ENCODE assay signal across 2 cellular contexts in the genomic region with DNA sequence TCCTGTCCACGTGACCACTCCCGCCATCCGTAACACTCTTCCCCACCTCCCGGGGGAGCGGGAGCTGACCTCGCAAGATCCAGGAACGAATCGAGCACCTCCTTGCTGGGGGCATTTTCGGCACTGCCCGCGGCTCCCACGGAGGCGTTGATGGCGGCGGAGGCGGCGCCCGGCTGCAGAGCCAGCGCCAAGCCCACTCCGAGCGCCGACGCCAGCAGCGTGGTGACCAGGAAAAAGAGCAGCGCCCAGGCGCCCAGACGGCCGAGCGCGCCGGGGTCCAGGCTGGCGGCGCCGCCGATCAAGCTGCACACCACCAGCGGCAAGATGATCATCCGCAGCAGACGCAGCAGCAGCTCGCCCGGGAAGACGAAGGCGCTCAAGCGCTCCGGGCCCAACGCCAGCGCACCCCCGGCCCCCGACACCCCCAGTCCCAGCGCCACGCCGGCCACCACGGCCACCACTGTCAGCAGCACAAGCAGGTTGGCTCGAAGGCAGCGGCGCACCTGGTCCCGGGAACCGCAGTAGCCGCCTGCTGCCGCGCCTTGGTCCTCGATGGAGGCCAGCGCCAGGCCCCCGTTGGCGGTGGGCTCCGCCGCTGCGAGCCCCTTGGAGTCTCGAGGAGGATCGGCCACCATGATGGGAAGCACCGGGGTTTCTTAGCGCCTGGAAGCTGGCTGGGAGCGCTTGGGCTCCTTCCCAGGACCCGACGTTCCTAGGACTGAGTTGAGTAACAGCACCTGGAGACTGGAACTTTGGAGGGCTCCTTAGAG.
TF ChIP-seq lines count a peak whose summit lies in the region.

No MANE protein-coding gene starts in this region.

TF ChIP-seq in SK-N-SH, 30 proteins besides CTCF, POLR2A, EP300 and RAD21:
- TF ChIP-seq SIN3A (IDR thresholded peaks at IDR 0.05; ENCODE audit: borderline replicate concordance, low read depth, low read length) (peak; percentile 47; the same call in 1 of the 2 replicates), PBX3 (IDR thresholded peaks at IDR 0.05) (no peak), FOXJ3 (CRISPR knock-in tag; IDR thresholded peaks at IDR 0.05) (no peak), YY1 (IDR thresholded peaks at IDR 0.05; ENCODE audit: low read depth) (peak; percentile 63), MXI1 (IDR thresholded peaks at IDR 0.05; ENCODE audit: low read depth, low read length) (peak; percentile 60), TCF12 (IDR thresholded peaks at IDR 0.05) (peak; percentile 5; the same call in 1 of the 2 replicates), TEAD4 (IDR thresholded peaks at IDR 0.05; ENCODE audit: borderline replicate concordance, insufficient read depth) (no peak), TAF1 (IDR thresholded peaks at IDR 0.05; ENCODE audit: borderline replicate concordance, low read depth, low read length) (peak; percentile 56; the same call in 1 of the 2 replicates), POLR2AphosphoS5 (IDR thresholded peaks at IDR 0.05; ENCODE audit: low read depth, low read length) (no peak), CHD2 (IDR thresholded peaks at IDR 0.05; ENCODE audit: low read length, partially characterized antibody) (no peak), ZBTB33 (IDR thresholded peaks at IDR 0.05; ENCODE audit: borderline replicate concordance, low read depth) (no peak), FOXM1 (IDR thresholded peaks at IDR 0.05; ENCODE audit: low read depth) (no peak)
- TF ChIP-seq, protein P1, sequence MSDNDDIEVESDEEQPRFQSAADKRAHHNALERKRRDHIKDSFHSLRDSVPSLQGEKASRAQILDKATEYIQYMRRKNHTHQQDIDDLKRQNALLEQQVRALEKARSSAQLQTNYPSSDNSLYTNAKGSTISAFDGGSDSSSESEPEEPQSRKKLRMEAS (IDR thresholded peaks at IDR 0.05; ENCODE audit: low read depth): peak; percentile 66; the same call in 1 of the 2 replicates
- TF ChIP-seq, protein P2, sequence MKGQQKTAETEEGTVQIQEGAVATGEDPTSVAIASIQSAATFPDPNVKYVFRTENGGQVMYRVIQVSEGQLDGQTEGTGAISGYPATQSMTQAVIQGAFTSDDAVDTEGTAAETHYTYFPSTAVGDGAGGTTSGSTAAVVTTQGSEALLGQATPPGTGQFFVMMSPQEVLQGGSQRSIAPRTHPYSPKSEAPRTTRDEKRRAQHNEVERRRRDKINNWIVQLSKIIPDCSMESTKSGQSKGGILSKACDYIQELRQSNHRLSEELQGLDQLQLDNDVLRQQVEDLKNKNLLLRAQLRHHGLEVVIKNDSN (IDR thresholded peaks at IDR 0.05; ENCODE audit: borderline replicate concordance, low read depth): peak; percentile 89
- TF ChIP-seq, protein P3, sequence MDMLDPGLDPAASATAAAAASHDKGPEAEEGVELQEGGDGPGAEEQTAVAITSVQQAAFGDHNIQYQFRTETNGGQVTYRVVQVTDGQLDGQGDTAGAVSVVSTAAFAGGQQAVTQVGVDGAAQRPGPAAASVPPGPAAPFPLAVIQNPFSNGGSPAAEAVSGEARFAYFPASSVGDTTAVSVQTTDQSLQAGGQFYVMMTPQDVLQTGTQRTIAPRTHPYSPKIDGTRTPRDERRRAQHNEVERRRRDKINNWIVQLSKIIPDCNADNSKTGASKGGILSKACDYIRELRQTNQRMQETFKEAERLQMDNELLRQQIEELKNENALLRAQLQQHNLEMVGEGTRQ (IDR thresholded peaks at IDR 0.05; ENCODE audit: borderline replicate concordance, low read depth, low read length): peak; percentile 37; the same call in 1 of the 2 replicates

TF ChIP-seq in K562, 482 proteins besides CTCF, POLR2A, EP300 and RAD21 (continues in another document):
- TF ChIP-seq DNMT1 (IDR thresholded peaks at IDR 0.05) (no peak), HOMEZ (CRISPR knock-in tag; IDR thresholded peaks at IDR 0.05) (no peak), YBX1 (IDR thresholded peaks at IDR 0.05) (no peak), RBM17 (IDR thresholded peaks at IDR 0.05; ENCODE audit: borderline replicate concordance, low read depth, low read length) (no peak), HDAC3 (IDR thresholded peaks at IDR 0.05; ENCODE audit: borderline replicate concordance, partially characterized antibody) (no peak), RB1 (IDR thresholded peaks at IDR 0.05; ENCODE audit: low read depth) (peak; percentile 27; the same call in 1 of the 2 replicates), SMAD1 (IDR thresholded peaks at IDR 0.05; ENCODE audit: low read depth, low read length, partially characterized antibody) (no peak), ZHX1 (conservative IDR thresholded peaks at IDR 0.05; ENCODE audit: low read length) (no peak), TBP (optimal IDR thresholded peaks at IDR 0.05; ENCODE audit: low read depth, low read length) (peak; percentile 28), RFX7 (CRISPR knock-in tag; IDR thresholded peaks at IDR 0.05) (no peak), MAFF (IDR thresholded peaks at IDR 0.05; ENCODE audit: low read length) (no peak), NR2F6 (CRISPR knock-in tag; IDR thresholded peaks at IDR 0.05) (no peak), HNRNPL (IDR thresholded peaks at IDR 0.05; ENCODE audit: low read depth, low read length) (no peak), ZBTB1 (CRISPR knock-in tag; IDR thresholded peaks at IDR 0.05; ENCODE audit: borderline replicate concordance, low read depth) (no peak), ZNF707 (CRISPR knock-in tag; conservative IDR thresholded peaks at IDR 0.05) (no peak), LARP7 (IDR thresholded peaks at IDR 0.05) (no peak), RBM39 (optimal IDR thresholded peaks at IDR 0.05; ENCODE audit: low read depth, low read length) (no peak), TCF3 (CRISPR knock-in tag; IDR thresholded peaks at IDR 0.05) (no peak), SRSF7 (optimal IDR thresholded peaks at IDR 0.05; ENCODE audit: low read depth, low read length) (no peak), HIVEP1 (CRISPR knock-in tag; IDR thresholded peaks at IDR 0.05) (no peak), ZBTB17 (CRISPR knock-in tag; IDR thresholded peaks at IDR 0.05) (no peak), FUS (optimal IDR thresholded peaks at IDR 0.05; ENCODE audit: low read depth, low read length) (peak; percentile 40)
- TF ChIP-seq, protein P4, sequence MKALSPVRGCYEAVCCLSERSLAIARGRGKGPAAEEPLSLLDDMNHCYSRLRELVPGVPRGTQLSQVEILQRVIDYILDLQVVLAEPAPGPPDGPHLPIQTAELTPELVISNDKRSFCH (CRISPR knock-in tag; IDR thresholded peaks at IDR 0.05): no peak
- TF ChIP-seq, protein P4 (tag; IDR thresholded peaks at IDR 0.05): 0 out of 2 replicates have a peak, but pooled peaks have one; percentile 18
- TF ChIP-seq, protein P5, sequence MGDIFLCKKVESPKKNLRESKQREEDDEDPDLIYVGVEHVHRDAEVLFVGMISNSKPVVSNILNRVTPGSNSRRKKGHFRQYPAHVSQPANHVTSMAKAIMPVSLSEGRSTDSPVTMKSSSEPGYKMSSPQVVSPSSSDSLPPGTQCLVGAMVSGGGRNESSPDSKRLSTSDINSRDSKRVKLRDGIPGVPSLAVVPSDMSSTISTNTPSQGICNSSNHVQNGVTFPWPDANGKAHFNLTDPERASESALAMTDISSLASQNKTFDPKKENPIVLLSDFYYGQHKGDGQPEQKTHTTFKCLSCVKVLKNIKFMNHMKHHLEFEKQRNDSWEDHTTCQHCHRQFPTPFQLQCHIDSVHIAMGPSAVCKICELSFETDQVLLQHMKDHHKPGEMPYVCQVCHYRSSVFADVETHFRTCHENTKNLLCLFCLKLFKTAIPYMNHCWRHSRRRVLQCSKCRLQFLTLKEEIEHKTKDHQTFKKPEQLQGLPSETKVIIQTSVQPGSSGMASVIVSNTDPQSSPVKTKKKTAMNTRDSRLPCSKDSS (IDR thresholded peaks at IDR 0.05; ENCODE audit: low read depth, partially characterized antibody): no peak
- TF ChIP-seq, protein P6, sequence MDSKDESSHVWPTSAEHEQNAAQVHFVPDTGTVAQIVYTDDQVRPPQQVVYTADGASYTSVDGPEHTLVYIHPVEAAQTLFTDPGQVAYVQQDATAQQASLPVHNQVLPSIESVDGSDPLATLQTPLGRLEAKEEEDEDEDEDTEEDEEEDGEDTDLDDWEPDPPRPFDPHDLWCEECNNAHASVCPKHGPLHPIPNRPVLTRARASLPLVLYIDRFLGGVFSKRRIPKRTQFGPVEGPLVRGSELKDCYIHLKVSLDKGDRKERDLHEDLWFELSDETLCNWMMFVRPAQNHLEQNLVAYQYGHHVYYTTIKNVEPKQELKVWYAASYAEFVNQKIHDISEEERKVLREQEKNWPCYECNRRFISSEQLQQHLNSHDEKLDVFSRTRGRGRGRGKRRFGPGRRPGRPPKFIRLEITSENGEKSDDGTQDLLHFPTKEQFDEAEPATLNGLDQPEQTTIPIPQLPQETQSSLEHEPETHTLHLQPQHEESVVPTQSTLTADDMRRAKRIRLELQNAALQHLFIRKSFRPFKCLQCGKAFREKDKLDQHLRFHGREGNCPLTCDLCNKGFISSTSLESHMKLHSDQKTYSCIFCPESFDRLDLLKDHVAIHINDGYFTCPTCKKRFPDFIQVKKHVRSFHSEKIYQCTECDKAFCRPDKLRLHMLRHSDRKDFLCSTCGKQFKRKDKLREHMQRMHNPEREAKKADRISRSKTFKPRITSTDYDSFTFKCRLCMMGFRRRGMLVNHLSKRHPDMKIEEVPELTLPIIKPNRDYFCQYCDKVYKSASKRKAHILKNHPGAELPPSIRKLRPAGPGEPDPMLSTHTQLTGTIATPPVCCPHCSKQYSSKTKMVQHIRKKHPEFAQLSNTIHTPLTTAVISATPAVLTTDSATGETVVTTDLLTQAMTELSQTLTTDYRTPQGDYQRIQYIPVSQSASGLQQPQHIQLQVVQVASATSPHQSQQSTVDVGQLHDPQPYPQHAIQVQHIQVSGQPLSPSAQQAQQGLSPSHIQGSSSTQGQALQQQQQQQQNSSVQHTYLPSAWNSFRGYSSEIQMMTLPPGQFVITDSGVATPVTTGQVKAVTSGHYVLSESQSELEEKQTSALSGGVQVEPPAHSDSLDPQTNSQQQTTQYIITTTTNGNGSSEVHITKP (IDR thresholded peaks at IDR 0.05; ENCODE audit: partially characterized antibody): no peak
- TF ChIP-seq, protein P7, sequence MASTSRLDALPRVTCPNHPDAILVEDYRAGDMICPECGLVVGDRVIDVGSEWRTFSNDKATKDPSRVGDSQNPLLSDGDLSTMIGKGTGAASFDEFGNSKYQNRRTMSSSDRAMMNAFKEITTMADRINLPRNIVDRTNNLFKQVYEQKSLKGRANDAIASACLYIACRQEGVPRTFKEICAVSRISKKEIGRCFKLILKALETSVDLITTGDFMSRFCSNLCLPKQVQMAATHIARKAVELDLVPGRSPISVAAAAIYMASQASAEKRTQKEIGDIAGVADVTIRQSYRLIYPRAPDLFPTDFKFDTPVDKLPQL (IDR thresholded peaks at IDR 0.05; ENCODE audit: extremely low read depth, insufficient read length): no peak
- TF ChIP-seq, protein P8, sequence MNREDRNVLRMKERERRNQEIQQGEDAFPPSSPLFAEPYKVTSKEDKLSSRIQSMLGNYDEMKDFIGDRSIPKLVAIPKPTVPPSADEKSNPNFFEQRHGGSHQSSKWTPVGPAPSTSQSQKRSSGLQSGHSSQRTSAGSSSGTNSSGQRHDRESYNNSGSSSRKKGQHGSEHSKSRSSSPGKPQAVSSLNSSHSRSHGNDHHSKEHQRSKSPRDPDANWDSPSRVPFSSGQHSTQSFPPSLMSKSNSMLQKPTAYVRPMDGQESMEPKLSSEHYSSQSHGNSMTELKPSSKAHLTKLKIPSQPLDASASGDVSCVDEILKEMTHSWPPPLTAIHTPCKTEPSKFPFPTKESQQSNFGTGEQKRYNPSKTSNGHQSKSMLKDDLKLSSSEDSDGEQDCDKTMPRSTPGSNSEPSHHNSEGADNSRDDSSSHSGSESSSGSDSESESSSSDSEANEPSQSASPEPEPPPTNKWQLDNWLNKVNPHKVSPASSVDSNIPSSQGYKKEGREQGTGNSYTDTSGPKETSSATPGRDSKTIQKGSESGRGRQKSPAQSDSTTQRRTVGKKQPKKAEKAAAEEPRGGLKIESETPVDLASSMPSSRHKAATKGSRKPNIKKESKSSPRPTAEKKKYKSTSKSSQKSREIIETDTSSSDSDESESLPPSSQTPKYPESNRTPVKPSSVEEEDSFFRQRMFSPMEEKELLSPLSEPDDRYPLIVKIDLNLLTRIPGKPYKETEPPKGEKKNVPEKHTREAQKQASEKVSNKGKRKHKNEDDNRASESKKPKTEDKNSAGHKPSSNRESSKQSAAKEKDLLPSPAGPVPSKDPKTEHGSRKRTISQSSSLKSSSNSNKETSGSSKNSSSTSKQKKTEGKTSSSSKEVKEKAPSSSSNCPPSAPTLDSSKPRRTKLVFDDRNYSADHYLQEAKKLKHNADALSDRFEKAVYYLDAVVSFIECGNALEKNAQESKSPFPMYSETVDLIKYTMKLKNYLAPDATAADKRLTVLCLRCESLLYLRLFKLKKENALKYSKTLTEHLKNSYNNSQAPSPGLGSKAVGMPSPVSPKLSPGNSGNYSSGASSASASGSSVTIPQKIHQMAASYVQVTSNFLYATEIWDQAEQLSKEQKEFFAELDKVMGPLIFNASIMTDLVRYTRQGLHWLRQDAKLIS (CRISPR knock-in tag; IDR thresholded peaks at IDR 0.05): no peak; the same call in 1 of the 2 replicates
